ENCODE assay signal across 8 cellular contexts in the genomic region with DNA sequence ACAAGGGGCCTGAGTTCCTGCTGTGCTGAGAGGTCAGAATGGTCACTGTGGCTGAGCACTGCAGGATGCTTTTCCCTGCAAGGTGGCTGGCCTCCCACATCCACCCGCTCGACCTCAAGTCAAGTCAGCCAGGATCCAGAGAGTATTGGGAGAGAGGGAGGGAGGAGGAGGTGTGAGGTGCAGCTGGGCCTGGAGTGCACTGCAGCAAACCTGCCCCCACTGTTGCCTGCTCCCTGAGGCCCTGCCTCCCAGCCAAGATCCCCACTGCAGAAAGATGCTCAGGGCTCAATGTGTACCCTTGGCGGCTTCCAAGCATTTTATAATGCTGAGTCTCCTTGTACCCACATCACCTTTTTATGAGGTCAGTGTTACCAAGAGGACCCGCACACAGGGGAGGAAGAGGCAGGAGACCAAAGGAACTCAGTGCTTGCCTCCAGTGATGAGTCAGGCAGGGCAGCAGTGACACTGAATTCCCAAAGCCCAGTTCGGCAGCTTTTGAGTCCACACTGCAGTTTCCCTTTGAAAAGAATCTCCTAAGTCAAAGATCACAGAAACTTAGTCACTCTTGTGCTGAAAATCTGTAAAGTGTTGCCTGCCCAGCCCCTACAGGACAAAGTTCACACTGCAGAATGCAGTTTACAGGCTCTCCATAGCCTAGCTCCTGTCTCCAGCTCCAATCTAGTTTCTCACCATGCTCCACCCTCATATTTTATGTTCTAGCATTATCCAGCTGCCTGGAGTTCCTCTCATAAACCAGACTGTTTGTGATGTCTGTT. TPM values are rescaled to one million over a fixed set of nuclear protein-coding genes. Genes with fewer than 3 reads are reported as not detected.
DNase-seq lines count a peak whose midpoint lies in the region; FAIRE-seq and TF ChIP-seq lines count a peak whose summit lies in the region.

No MANE protein-coding gene starts in this region.

- peaks cover 18% of the 10 kb centered on the region for H3K79me2 ChIP-seq in astrocyte (ENCODE audit: insufficient read depth, low read length)

- H3K4me1 Mint-ChIP-seq in astrocyte (ENCODE audit: low read depth, unreplicated experiment), result peaks cover 42% of the 10 kb centered on the region

- no peak overlapping the region for H2AFZ ChIP-seq in astrocyte (ENCODE audit: low read depth, low read length)

- H3K4me3 Mint-ChIP-seq in astrocyte (ENCODE audit: unreplicated experiment), result no peak overlapping the region

- H4K20me1 ChIP-seq in astrocyte (ENCODE audit: insufficient read depth, low read length), result peaks cover 5% of the 10 kb centered on the region

- no peaks in the 10 kb centered on the region for H3K9me3 Mint-ChIP-seq in astrocyte (ENCODE audit: unreplicated experiment)

- H3K4me1 ChIP-seq in astrocyte (ENCODE audit: insufficient read depth, low read length) (peaks cover 36% of the 10 kb centered on the region), vagina (peaks cover 59% of the 10 kb centered on the region)

- H3K27me3 Mint-ChIP-seq in astrocyte (ENCODE audit: low read depth, unreplicated experiment), result peaks cover 3% of the 10 kb centered on the region

- H3K36me3 Mint-ChIP-seq in astrocyte (ENCODE audit: low read depth, unreplicated experiment), result no peaks in the 10 kb centered on the region

- H3K9ac ChIP-seq in astrocyte (ENCODE audit: low read length), result peak overlapping the region; percentile 34

- H3K4me3 ChIP-seq in astrocyte (ENCODE audit: insufficient read depth, low read depth, low read length) (no peak overlapping the region), vagina (no peak overlapping the region)

- TF ChIP-seq CTCF in astrocyte (IDR thresholded peaks at IDR 0.05; ENCODE audit: insufficient read depth, low read depth, low read length) (peak; percentile 55), vagina (IDR thresholded peaks at IDR 0.05) (peak in 1 of 3 experiments; percentile 10)

- H3K36me3 ChIP-seq in astrocyte (ENCODE audit: insufficient read depth, low read length) (no peaks in the 10 kb centered on the region), vagina (no peaks in the 10 kb centered on the region)

- peak overlapping the region; percentile 58 for H3K4me2 ChIP-seq in astrocyte (ENCODE audit: low read length)

- no peaks in the 10 kb centered on the region for H3K27me3 ChIP-seq in astrocyte (ENCODE audit: insufficient read depth, low read length)
- no peaks in the 10 kb centered on the region for H3K27me3 ChIP-seq in vagina

- intact Hi-C loops in vagina (cut with DNase I), result loop anchor here (10.0 kb wide), 1 partner anchor 52 kb away; no protein-coding TSS in a partner anchor

- DNase-seq in DMS53 (lab: John Stamatoyannopoulos, UW) (peak; percentile 48), DMS53 treated with DMSO at 0.1 percent for 48 hours (lab: John Stamatoyannopoulos, UW; ENCODE audit: unreplicated experiment) (no peak), NCI-H69 (lab: John Stamatoyannopoulos, UW) (peak; percentile 19), astrocyte (ENCODE audit: low read depth) (peak; percentile 63), lung microvascular endothelial cell (ENCODE audit: low read depth in 2 of 2) (peak; percentile 20 to 32), vagina (ENCODE audit: extremely low spot score in 2 of 2) (peak in 1 of 2 donors; percentile 78), NCI-H2081 (lab: John Stamatoyannopoulos, UW) (no peak), NCI-H510A (lab: John Stamatoyannopoulos, UW) (no peak)

- TF ChIP-seq POLR2A in vagina (IDR thresholded peaks at IDR 0.05), result no peak

- peak; percentile 93 for FAIRE-seq in astrocyte (lab: Jason Lieb, UNC)

- peak overlapping the region; percentile 39 for H3K27ac ChIP-seq in astrocyte (ENCODE audit: low read depth, low read length)
- H3K27ac ChIP-seq in vagina, result peak overlapping the region; percentile 16

- no peaks in the 10 kb centered on the region for H3K9me3 ChIP-seq in astrocyte (ENCODE audit: insufficient read depth, low read depth, low read length)
- no peaks in the 10 kb centered on the region for H3K9me3 ChIP-seq in vagina

- H3K27ac Mint-ChIP-seq in astrocyte (ENCODE audit: unreplicated experiment), result peak overlapping the region; percentile 29

RNA-seq across cellular contexts. Expression of gene ENDOD1, which starts 3.1 kb away (rescaled TPM):
- total RNA-seq in astrocyte (29.8 and 34.4 TPM in 2 replicates), lung microvascular endothelial cell (43.2 and 61.1 TPM in 2 replicates), vagina (47.9 TPM)

RNA-seq across cellular contexts. Expression of gene SRSF8, which starts 26.0 kb away (rescaled TPM):
- 41.6 and 47.5 TPM in 2 replicates for total RNA-seq in astrocyte
- 17.9 and 20.4 TPM in 2 replicates for total RNA-seq in lung microvascular endothelial cell
- 35.1 TPM for total RNA-seq in vagina

RNA-seq across cellular contexts. Expression of gene KDM4F, which starts 43.5 kb away (rescaled TPM):
- total RNA-seq in astrocyte, result not detected in 2 replicates
- not detected in 2 replicates for total RNA-seq in lung microvascular endothelial cell
- total RNA-seq in vagina, result not detected

Comparison
In these comparisons a context has a peak if more than half of its experiments do, and no peak if none do; other contexts are left out.
1. DNase-seq: peak in DMS53 (single experiment), NCI-H69 (single experiment), astrocyte (single experiment) and lung microvascular endothelial cell (2 of 2); none in DMS53 treated with DMSO at 0.1 percent for 48 hours (single experiment), NCI-H2081 (0 of 2) and NCI-H510A (single experiment).